Comparison of ENCODE assay signal across 34 cellular contexts in genomic region chr22:30826670-30827355, GRCh38.
DNase-seq lines count a peak whose midpoint lies in the region; ATAC-seq, FAIRE-seq and TF ChIP-seq lines count a peak whose summit lies in the region.
"Had no signal": no experiment of that assay in that cellular context is flagged by ENCODE, and none has a peak within 500 bp of the region (broad histone marks: within the 10 kb centered on the region; RNA-seq: fewer than 3 reads in every experiment).

No MANE protein-coding gene starts in this region.

- no peak for DNase-seq in activated CD4-positive, CD25-positive, alpha-beta regulatory T cell (lab: John Stamatoyannopoulos, UW)
- DNase-seq in A549 (ENCODE audit: low read depth in 1 of 2, low spot score in 1 of 2) (no peak), mesenteric fat pad (ENCODE audit: low spot score) (peak; percentile 69), OCI-M1 (lab: John Stamatoyannopoulos, UW) (no peak), osteocyte (ENCODE audit: extremely low spot score, unreplicated experiment) (no peak)
- DNase-seq in activated naive CD8-positive, alpha-beta T cell treated with anti-CD3 and anti-CD28 coated beads for 36 hours: peak; percentile 13
- DNase-seq: 8988T; activated naive CD4-positive, alpha-beta T cell treated with anti-CD3 and anti-CD28 coated beads, Interleukin-2, amount 50 U/mL, for 16 hours; aorta; CD4-positive, CD25-positive, alpha-beta regulatory T cell; cortex of kidney; EL; endodermal cell; gastrocnemius medialis; hippocampal formation; Kasumi-1; left lung; mesendoderm; NCI-H446; NCI-H82; right lobe of liver; SIG-M5; stimulated activated CD4-positive, alpha-beta T cell treated with anti-CD3 and anti-CD28 coated beads, Interleukin-4, amount 100 ng/mL, for 24 hours; stimulated activated naive CD4-positive, alpha-beta T cell treated with Interleukin-2 at 50 U/mL for 16 hours; SW 1271; T-helper 9 cell; thyroid gland had no signal

- TF ChIP-seq CTCF in A549 (IDR thresholded peaks at IDR 0.05) (no peak), osteocyte (IDR thresholded peaks at IDR 0.05) (no peak)

- CTCF ChIA-PET in A549 (lab: Yijun Ruan, JAX): interaction anchor here (0.9 to 1.8 kb wide), 3 partner anchors 24 to 64 kb away, joined by 3 read pairs; no protein-coding TSS in a partner anchor

- H3K4me1 Mint-ChIP-seq in activated naive CD8-positive, alpha-beta T cell treated with anti-CD3 and anti-CD28 coated beads for 36 hours: peaks cover 11% of the 10 kb centered on the region
- H3K4me1 Mint-ChIP-seq in osteocyte (ENCODE audit: unreplicated experiment): peaks cover 25% of the 10 kb centered on the region
- H3K4me1 Mint-ChIP-seq: endodermal cell had no signal

- H3K36me3 Mint-ChIP-seq in activated naive CD8-positive, alpha-beta T cell treated with anti-CD3 and anti-CD28 coated beads for 36 hours: no peaks in the 10 kb centered on the region
- H3K36me3 Mint-ChIP-seq in osteocyte (ENCODE audit: unreplicated experiment): no peaks in the 10 kb centered on the region
- H3K36me3 Mint-ChIP-seq: CD4-positive, CD25-positive, alpha-beta regulatory T cell had no signal

- peaks cover 36% of the 10 kb centered on the region for H3K4me1 ChIP-seq in A549

- no peak for TF ChIP-seq POLR2A in A549 (IDR thresholded peaks at IDR 0.05; ENCODE audit: low read length)

- POLR2A ChIA-PET in A549 (lab: Yijun Ruan, JAX): no interaction called here

- peak; percentile 42 to 66 for ATAC-seq in activated CD4-positive, CD25-positive, alpha-beta regulatory T cell treated with anti-CD3 and anti-CD28 coated beads, Interleukin-2, amount 50 U/mL, for 24 hours
- no peak for ATAC-seq in A549
- ATAC-seq in HG02870 (IDR thresholded peaks at IDR 0.05; ENCODE audit: unreplicated experiment): no peak
- ATAC-seq: gastrocnemius medialis, left lung, right lobe of liver had no signal

- H3K4me3 Mint-ChIP-seq in activated naive CD8-positive, alpha-beta T cell treated with anti-CD3 and anti-CD28 coated beads for 36 hours: no peak overlapping the region
- no peak overlapping the region for H3K4me3 Mint-ChIP-seq in osteocyte (ENCODE audit: unreplicated experiment)
- H3K4me3 Mint-ChIP-seq: CD4-positive, CD25-positive, alpha-beta regulatory T cell; endodermal cell had no signal

- H3K4me2 ChIP-seq in A549: no peak overlapping the region

- H3K27me3 Mint-ChIP-seq in activated naive CD8-positive, alpha-beta T cell treated with anti-CD3 and anti-CD28 coated beads for 36 hours: peaks cover 19% of the 10 kb centered on the region
- peaks cover 16% of the 10 kb centered on the region for H3K27me3 Mint-ChIP-seq in osteocyte (ENCODE audit: unreplicated experiment)

- no peak overlapping the region for H3K4me3 ChIP-seq in A549
- H3K4me3 ChIP-seq: cardiac muscle cell, gastrocnemius medialis, left lung, right lobe of liver, thyroid gland had no signal

- no peak for FAIRE-seq in A549 (lab: Jason Lieb, UNC)
- FAIRE-seq: D721Med, GM12891 had no signal

- H3K9me3 ChIP-seq in A549: no peaks in the 10 kb centered on the region; the same call in 2 of the 3 replicates
- H3K9me3 ChIP-seq: gastrocnemius medialis, left lung, right lobe of liver, thyroid gland had no signal

- no peaks in the 10 kb centered on the region for H3K9me3 Mint-ChIP-seq in activated naive CD8-positive, alpha-beta T cell treated with anti-CD3 and anti-CD28 coated beads for 36 hours
- no peaks in the 10 kb centered on the region for H3K9me3 Mint-ChIP-seq in osteocyte (ENCODE audit: unreplicated experiment)
- H3K9me3 Mint-ChIP-seq: endodermal cell had no signal

- TF ChIP-seq RAD21 in A549 (conservative IDR thresholded peaks at IDR 0.05 in 1 of 2, IDR thresholded peaks at IDR 0.05 in 1 of 2): no peak

- WGBS in A549 (ENCODE audit: missing lambda C conversion rate): 98% methylated on average over 4 of the region's 4 CpGs

- no peak for TF ChIP-seq EP300 in A549 (IDR thresholded peaks at IDR 0.05)

- no peak overlapping the region for H3K27ac Mint-ChIP-seq in activated naive CD8-positive, alpha-beta T cell treated with anti-CD3 and anti-CD28 coated beads for 36 hours
- H3K27ac Mint-ChIP-seq in osteocyte (ENCODE audit: unreplicated experiment): no peak overlapping the region
- H3K27ac Mint-ChIP-seq: CD4-positive, CD25-positive, alpha-beta regulatory T cell; endodermal cell; progenitor cell of endocrine pancreas had no signal

- peak overlapping the region; percentile 93 to 99 for H3K27ac ChIP-seq in A549
- H3K27ac ChIP-seq: cardiac muscle cell, gastrocnemius medialis, HL-60, left lung, right lobe of liver, thyroid gland had no signal

TF ChIP-seq in A549, 52 proteins besides CTCF, POLR2A, EP300 and RAD21:
- TF ChIP-seq EHMT2 (IDR thresholded peaks at IDR 0.05; ENCODE audit: low read depth) (no peak), CHD4 (IDR thresholded peaks at IDR 0.05; ENCODE audit: borderline replicate concordance) (no peak), RCOR1 (IDR thresholded peaks at IDR 0.05; ENCODE audit: low read depth, low read length) (no peak), MAZ (IDR thresholded peaks at IDR 0.05; ENCODE audit: borderline replicate concordance, low read depth, low read length) (no peak), KDM5A (IDR thresholded peaks at IDR 0.05) (no peak), FOSB (CRISPR knock-in tag; IDR thresholded peaks at IDR 0.05) (no peak), ZFP36 (IDR thresholded peaks at IDR 0.05; ENCODE audit: borderline replicate concordance, partially characterized antibody) (peak; percentile 74), BCL3 (IDR thresholded peaks at IDR 0.05) (no peak)
TF ChIP-seq in A549: peak in this region for 1.

Comparison
In these comparisons a context has a peak if more than half of its experiments do, and no peak if none do; other contexts are left out.
1. ATAC-seq: peak in activated CD4-positive, CD25-positive, alpha-beta regulatory T cell treated with anti-CD3 and anti-CD28 coated beads, Interleukin-2, amount 50 U/mL, for 24 hours (2 of 2); none in A549 (0 of 2) and HG02870 (single experiment).
2. DNase-seq: peak in activated naive CD8-positive, alpha-beta T cell treated with anti-CD3 and anti-CD28 coated beads for 36 hours (single experiment) and mesenteric fat pad (single experiment); none in activated CD4-positive, CD25-positive, alpha-beta regulatory T cell (0 of 4), A549 (0 of 2), OCI-M1 (single experiment) and osteocyte (single experiment).